Comparison of ENCODE assay signal across 8 cellular contexts in genomic region chr14:92651106-92651792, GRCh38.
A peak's percentile ranks its signal among the peaks of the same experiment; 100 is the strongest.
DNase-seq lines count a peak whose midpoint lies in the region; ATAC-seq, FAIRE-seq and TF ChIP-seq lines count a peak whose summit lies in the region.

No MANE protein-coding gene starts in this region.

- peak overlapping the region in 1 of 2 donors; percentile 86 for H3K27ac ChIP-seq in small intestine (ENCODE audit: low read depth in 1 of 2, low read length in 1 of 2)

- peaks cover 0 to under 1% of the 10 kb centered on the region in 2 donors for H3K4me1 ChIP-seq in small intestine (ENCODE audit: control insufficient read depth in 2 of 2, insufficient read depth in 1 of 2, low read depth in 1 of 2, low read length in 1 of 2)

- H3K4me3 Mint-ChIP-seq in progenitor cell of endocrine pancreas (ENCODE audit: low read depth), result no peak overlapping the region

- DNase-seq in UCSD-AML1 (lab: John Stamatoyannopoulos, UW; ENCODE audit: unreplicated experiment), result peak; percentile 79
- DNase-seq in bronchial epithelial cell (ENCODE audit: low read depth), result no peak
- peak; percentile 25 for DNase-seq in small intestine
- no peak for DNase-seq in progenitor cell of endocrine pancreas (ENCODE audit: low spot score, unreplicated experiment)
- no peak for DNase-seq in kidney tubule cell (ENCODE audit: low spot score)
- no peak for DNase-seq in COLO668 (lab: John Stamatoyannopoulos, UW; ENCODE audit: unreplicated experiment)

- no peak overlapping the region for H3K27ac Mint-ChIP-seq in progenitor cell of endocrine pancreas

- FAIRE-seq in bronchial epithelial cell (lab: Jason Lieb, UNC) (peak; percentile 23), small intestine (lab: Jason Lieb, UNC) (no peak)

- H3K36me3 Mint-ChIP-seq in progenitor cell of endocrine pancreas (ENCODE audit: insufficient read depth), result peaks cover 1% of the 10 kb centered on the region

- H3K4me1 Mint-ChIP-seq in progenitor cell of endocrine pancreas (ENCODE audit: low read depth), result peaks cover 2% of the 10 kb centered on the region

- H3K9me3 ChIP-seq in small intestine (ENCODE audit: control insufficient read depth, low read depth), result no peaks in the 10 kb centered on the region

- no peaks in the 10 kb centered on the region for H3K27me3 ChIP-seq in bronchial epithelial cell (ENCODE audit: control insufficient read depth, insufficient read depth, low read length)
- H3K27me3 ChIP-seq in small intestine (ENCODE audit: control insufficient read depth in 2 of 2, insufficient read depth in 2 of 2, low read length in 2 of 2), result no peaks in the 10 kb centered on the region

- H3K9me3 Mint-ChIP-seq in progenitor cell of endocrine pancreas (ENCODE audit: low read depth), result no peaks in the 10 kb centered on the region

- ATAC-seq in GM18867 (IDR thresholded peaks at IDR 0.05; ENCODE audit: unreplicated experiment) (peak; percentile 73), HG03039 (IDR thresholded peaks at IDR 0.05; ENCODE audit: unreplicated experiment) (peak; percentile 70)

- H3K36me3 ChIP-seq in bronchial epithelial cell (ENCODE audit: control insufficient read depth, insufficient read depth, low read length) (peaks cover 1% of the 10 kb centered on the region), small intestine (ENCODE audit: control insufficient read depth in 2 of 2, insufficient read depth in 2 of 2, low read length in 2 of 2) (no peaks in the 10 kb centered on the region)

- no peak overlapping the region for H3K4me3 ChIP-seq in bronchial epithelial cell (ENCODE audit: low read depth, low read length)
- peak overlapping the region in 1 of 2 donors; percentile 33 for H3K4me3 ChIP-seq in small intestine (ENCODE audit: low read depth in 1 of 2, low read length in 2 of 2)

- TF ChIP-seq CTCF in bronchial epithelial cell (IDR thresholded peaks at IDR 0.05; ENCODE audit: insufficient read depth, low read length, severe bottlenecking) (no peak), progenitor cell of endocrine pancreas (IDR thresholded peaks at IDR 0.05; ENCODE audit: unreplicated experiment) (no peak)

- H3K27me3 Mint-ChIP-seq in progenitor cell of endocrine pancreas, result no peaks in the 10 kb centered on the region

- WGBS in small intestine, 3 donors, result 60 to 78% (median 61%) methylated on average over 19 of the region's 19 CpGs

Comparison
In these comparisons a context has a peak if more than half of its experiments do, and no peak if none do; other contexts are left out.
1. DNase-seq: peak in UCSD-AML1 (single experiment) and small intestine (single experiment); none in bronchial epithelial cell (single experiment), progenitor cell of endocrine pancreas (single experiment), kidney tubule cell (single experiment) and COLO668 (single experiment).